In the genomic region with DNA sequence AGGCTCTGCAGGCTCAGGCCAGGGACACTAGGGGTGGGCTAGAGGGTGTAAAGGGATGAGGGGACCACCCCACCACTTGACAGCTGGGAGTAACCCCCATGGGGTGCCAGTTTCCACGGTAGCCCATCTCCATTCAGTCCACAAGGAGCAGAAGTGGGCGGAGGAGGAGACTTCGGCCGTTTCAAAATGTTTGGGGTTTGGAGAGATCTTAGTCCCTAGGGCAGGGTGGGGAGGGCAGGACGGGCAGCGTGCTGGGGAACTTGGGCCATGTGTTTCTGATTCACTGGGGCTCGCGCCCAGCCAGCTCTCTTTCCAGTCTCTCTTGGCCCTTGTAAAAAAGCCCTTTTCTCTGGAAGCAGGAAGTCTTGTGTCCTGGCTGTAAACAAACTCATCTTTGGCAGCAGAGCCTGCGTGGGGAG, we compare ENCODE assay signal across 1 cellular context.
TF ChIP-seq lines count a peak whose summit lies in the region.

No MANE protein-coding gene starts in this region.

TF ChIP-seq in liver, 16 proteins besides CTCF, POLR2A, EP300 and RAD21 (continued from another document):
- TF ChIP-seq, protein P1, sequence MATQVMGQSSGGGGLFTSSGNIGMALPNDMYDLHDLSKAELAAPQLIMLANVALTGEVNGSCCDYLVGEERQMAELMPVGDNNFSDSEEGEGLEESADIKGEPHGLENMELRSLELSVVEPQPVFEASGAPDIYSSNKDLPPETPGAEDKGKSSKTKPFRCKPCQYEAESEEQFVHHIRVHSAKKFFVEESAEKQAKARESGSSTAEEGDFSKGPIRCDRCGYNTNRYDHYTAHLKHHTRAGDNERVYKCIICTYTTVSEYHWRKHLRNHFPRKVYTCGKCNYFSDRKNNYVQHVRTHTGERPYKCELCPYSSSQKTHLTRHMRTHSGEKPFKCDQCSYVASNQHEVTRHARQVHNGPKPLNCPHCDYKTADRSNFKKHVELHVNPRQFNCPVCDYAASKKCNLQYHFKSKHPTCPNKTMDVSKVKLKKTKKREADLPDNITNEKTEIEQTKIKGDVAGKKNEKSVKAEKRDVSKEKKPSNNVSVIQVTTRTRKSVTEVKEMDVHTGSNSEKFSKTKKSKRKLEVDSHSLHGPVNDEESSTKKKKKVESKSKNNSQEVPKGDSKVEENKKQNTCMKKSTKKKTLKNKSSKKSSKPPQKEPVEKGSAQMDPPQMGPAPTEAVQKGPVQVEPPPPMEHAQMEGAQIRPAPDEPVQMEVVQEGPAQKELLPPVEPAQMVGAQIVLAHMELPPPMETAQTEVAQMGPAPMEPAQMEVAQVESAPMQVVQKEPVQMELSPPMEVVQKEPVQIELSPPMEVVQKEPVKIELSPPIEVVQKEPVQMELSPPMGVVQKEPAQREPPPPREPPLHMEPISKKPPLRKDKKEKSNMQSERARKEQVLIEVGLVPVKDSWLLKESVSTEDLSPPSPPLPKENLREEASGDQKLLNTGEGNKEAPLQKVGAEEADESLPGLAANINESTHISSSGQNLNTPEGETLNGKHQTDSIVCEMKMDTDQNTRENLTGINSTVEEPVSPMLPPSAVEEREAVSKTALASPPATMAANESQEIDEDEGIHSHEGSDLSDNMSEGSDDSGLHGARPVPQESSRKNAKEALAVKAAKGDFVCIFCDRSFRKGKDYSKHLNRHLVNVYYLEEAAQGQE (IDR thresholded peaks at IDR 0.05), result peak; percentile 5
- no peak for TF ChIP-seq SP1 (IDR thresholded peaks at IDR 0.05)
- no peak for TF ChIP-seq NR2F2 (IDR thresholded peaks at IDR 0.05)
